ENCODE assay signal across 8 cellular contexts in the genomic region with DNA sequence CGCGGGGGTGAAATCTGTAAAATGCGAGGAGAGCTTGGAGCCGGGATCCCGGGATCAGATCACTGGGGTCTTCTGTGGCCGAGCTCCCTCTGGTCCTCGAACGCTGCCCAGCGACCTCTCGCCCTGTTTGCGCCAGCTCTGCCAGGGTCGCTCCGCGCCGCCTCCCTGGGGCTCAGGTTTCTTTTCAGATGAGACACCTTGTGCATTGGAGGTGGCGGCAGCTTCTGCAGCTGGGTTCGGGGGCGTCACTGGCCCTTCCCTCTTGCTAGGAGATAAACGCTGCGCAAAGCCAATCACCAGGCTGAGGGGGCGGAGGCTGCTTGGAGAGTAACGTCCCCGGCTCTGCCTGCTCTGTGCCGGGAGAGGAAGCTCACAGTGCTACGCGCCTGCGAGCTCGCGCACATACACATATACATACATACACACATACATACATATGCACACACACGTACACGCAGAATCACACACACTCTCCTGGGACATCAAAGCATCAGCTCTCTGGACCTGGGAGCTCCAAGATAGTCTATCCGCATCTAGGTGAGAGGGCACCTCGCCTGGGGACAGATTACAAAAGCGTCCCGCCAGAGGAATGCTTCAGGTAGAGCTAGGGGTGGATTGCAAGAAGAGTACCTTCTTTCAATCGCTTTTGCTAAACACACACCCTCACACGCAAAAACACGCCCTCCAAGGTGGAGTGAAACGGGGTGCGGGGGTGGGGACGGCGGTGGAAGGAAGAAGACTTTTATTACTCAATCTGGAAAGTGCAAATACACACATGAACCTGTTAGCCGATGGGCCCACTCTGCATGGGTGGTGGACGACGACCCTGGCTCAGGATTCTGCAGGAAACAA. TPM values are rescaled to one million over a fixed set of nuclear protein-coding genes. Genes with fewer than 3 reads are reported as not detected.
DNase-seq lines count a peak whose midpoint lies in the region; ATAC-seq lines count a peak whose summit lies in the region.

A gene with protein sequence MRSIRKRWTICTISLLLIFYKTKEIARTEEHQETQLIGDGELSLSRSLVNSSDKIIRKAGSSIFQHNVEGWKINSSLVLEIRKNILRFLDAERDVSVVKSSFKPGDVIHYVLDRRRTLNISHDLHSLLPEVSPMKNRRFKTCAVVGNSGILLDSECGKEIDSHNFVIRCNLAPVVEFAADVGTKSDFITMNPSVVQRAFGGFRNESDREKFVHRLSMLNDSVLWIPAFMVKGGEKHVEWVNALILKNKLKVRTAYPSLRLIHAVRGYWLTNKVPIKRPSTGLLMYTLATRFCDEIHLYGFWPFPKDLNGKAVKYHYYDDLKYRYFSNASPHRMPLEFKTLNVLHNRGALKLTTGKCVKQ (minus strand): TSS at position 247 of the 852 bp plus-strand sequence. CDS start 327 bp downstream, outside the sequence.

- ATAC-seq in HG03280 (IDR thresholded peaks at IDR 0.05; ENCODE audit: unreplicated experiment): peak; percentile 75
- ATAC-seq in effector memory CD8-positive, alpha-beta T cell (replicated peaks): peak; percentile 65

- H3K27ac Mint-ChIP-seq in effector memory CD8-positive, alpha-beta T cell: peak within 1 kb of the TSS; percentile 94 to 97

- peaks cover 48% of the 10 kb centered on the region for H3K36me3 Mint-ChIP-seq in effector memory CD8-positive, alpha-beta T cell (ENCODE audit: insufficient read depth)

- peaks cover 44 to 60% of the 10 kb centered on the region in 2 donors for H3K4me1 Mint-ChIP-seq in effector memory CD8-positive, alpha-beta T cell (ENCODE audit: low read depth in 2 of 2)

- no peaks in the 10 kb centered on the region for H3K9me3 Mint-ChIP-seq in effector memory CD8-positive, alpha-beta T cell

- DNase-seq in NCI-H1417 (lab: John Stamatoyannopoulos, UW) (peak; percentile 66 to 91 (median 83)), NCI-H1417 treated with DMSO at 0.1 percent for 48 hours (lab: John Stamatoyannopoulos, UW) (no peak), NCI-H774 (lab: John Stamatoyannopoulos, UW) (peak; percentile 86), mesenteric fat pad (ENCODE audit: low spot score) (no peak)
- DNase-seq in activated CD8-positive, alpha-beta memory T cell treated with anti-CD3 and anti-CD28 coated beads for 1 hour (ENCODE audit: extremely low read depth in 1 of 2, low read depth in 1 of 2): peak; percentile 82 to 83
- peak; percentile 88 to 89 (median 88) for DNase-seq in effector memory CD8-positive, alpha-beta T cell
- peak; percentile 82 for DNase-seq in stimulated activated CD8-positive, alpha-beta memory T cell treated with anti-CD3 and anti-CD28 coated beads, Interleukin-12 subunit alpha, Interleukin-12 subunit beta, amount 100 ng/mL, for 4 hours (ENCODE audit: low read depth)

- H3K4me3 Mint-ChIP-seq in effector memory CD8-positive, alpha-beta T cell: peak within 1 kb of the TSS; percentile 97 to 98

- H3K27me3 Mint-ChIP-seq in effector memory CD8-positive, alpha-beta T cell: no peaks in the 10 kb centered on the region

RNA-seq across cellular contexts. Expression of the gene that starts here (rescaled TPM):
- 17.5 TPM for total RNA-seq in mesenteric fat pad

Comparison
In these comparisons a context has a peak if more than half of its experiments do, and no peak if none do; other contexts are left out.
1. DNase-seq: peak in NCI-H1417 (3 of 3), NCI-H774 (single experiment), activated CD8-positive, alpha-beta memory T cell treated with anti-CD3 and anti-CD28 coated beads for 1 hour (2 of 2), effector memory CD8-positive, alpha-beta T cell (3 of 3) and stimulated activated CD8-positive, alpha-beta memory T cell treated with anti-CD3 and anti-CD28 coated beads, Interleukin-12 subunit alpha, Interleukin-12 subunit beta, amount 100 ng/mL, for 4 hours (single experiment); none in NCI-H1417 treated with DMSO at 0.1 percent for 48 hours (single experiment) and mesenteric fat pad (single experiment).